24 cellular contexts compared by ENCODE assay signal in the genomic region with DNA sequence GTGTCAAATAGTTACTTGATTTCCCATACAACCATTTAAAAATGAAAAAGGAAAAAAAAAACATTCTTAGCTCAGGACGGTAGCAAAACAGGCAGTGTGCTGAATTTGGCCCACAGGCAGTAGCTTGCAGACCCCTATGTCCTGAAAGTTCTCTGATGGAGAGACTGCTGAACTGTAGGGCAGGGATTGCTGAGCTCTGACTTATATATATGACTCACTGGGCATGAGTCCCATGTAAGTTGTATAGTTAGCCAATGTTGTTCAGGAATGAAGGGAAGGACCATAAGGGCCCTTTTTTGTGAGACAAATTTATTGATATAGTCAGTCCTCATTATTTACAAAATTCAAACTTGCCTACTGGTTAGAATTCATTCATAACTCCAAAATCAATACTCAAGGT. TPM values are rescaled to one million over a fixed set of nuclear protein-coding genes. Genes with fewer than 3 reads are reported as not detected.
DNase-seq lines count a peak whose midpoint lies in the region; FAIRE-seq and TF ChIP-seq lines count a peak whose summit lies in the region.
"Had no signal": no experiment of that assay in that cellular context is flagged by ENCODE, and none has a peak within 500 bp of the region (broad histone marks: within the 10 kb centered on the region; RNA-seq: fewer than 3 reads in every experiment).

No MANE protein-coding gene starts in this region.

- H3K23ac ChIP-seq in mesendoderm (ENCODE audit: low read length), result no peak overlapping the region

- TF ChIP-seq EP300 in SK-N-SH (IDR thresholded peaks at IDR 0.05; ENCODE audit: borderline replicate concordance in 1 of 2, low read depth in 1 of 2, low read length in 1 of 2), result 0 out of 4 replicates have a peak, but pooled peaks of 1 of the 2 experiments have one; percentile 9

- no peaks in the 10 kb centered on the region for H3K9me1 ChIP-seq in keratinocyte (ENCODE audit: control insufficient read depth, extremely low read depth, insufficient read depth, low read length)

- H3K9ac ChIP-seq in GM23248 (no peak overlapping the region), SK-N-SH (no peak overlapping the region), keratinocyte (ENCODE audit: control insufficient read depth, extremely low read depth, insufficient read depth, low read length) (no peak overlapping the region), mesendoderm (ENCODE audit: low read length) (no peak overlapping the region)
- H3K9ac ChIP-seq: BLaER1 had no signal

- H3K4me2 ChIP-seq in GM23248 (ENCODE audit: unreplicated experiment) (no peak overlapping the region), SK-N-SH (0 out of 2 replicates have a peak overlapping the region, but pooled peaks have one; percentile 15), keratinocyte (ENCODE audit: control insufficient read depth, extremely low read depth, insufficient read depth, low read depth, low read length) (no peak overlapping the region), mesendoderm (ENCODE audit: low read length) (no peak overlapping the region)
- H3K4me2 ChIP-seq: BLaER1, smooth muscle cell had no signal

- no peak overlapping the region for H4K5ac ChIP-seq in mesendoderm (ENCODE audit: low read length)

- H3F3A ChIP-seq in GM23248 (ENCODE audit: insufficient read depth), result no peaks in the 10 kb centered on the region
- H3F3A ChIP-seq in SK-N-SH (replicated peaks; ENCODE audit: insufficient read depth), result peaks cover 32% of the 10 kb centered on the region

- no peak overlapping the region for H3K18ac ChIP-seq in mesendoderm (ENCODE audit: low read length)

- no peak overlapping the region for H3K56ac ChIP-seq in mesendoderm (ENCODE audit: low read length)

- dilution Hi-C loops in keratinocyte (cut with MboI; ENCODE audit: extremely low pct_ligation_motif_present, low sequenced_read_pairs), result no loop called here

- 69 to 80% methylated on average over 1 of the region's 1 CpG for WGBS in GM23248 (ENCODE audit: low coverage in 1 of 2, low lambda C conversion rate in 2 of 2, missing lambda C conversion rate in 2 of 2), 2 experiments
- WGBS in SK-N-SH (ENCODE audit: low lambda C conversion rate), result 53% methylated on average over 1 of the region's 1 CpG
- no CpG with 5 or more reads among the region's 1 CpG for WGBS in mesendoderm (ENCODE audit: extremely low coverage, insufficient coverage, low lambda C conversion rate)

- no peaks in the 10 kb centered on the region for H3K27me3 ChIP-seq in GM23248 (replicated peaks; ENCODE audit: insufficient read depth)
- H3K27me3 ChIP-seq in SK-N-SH (ENCODE audit: insufficient read depth), result no peaks in the 10 kb centered on the region
- no peaks in the 10 kb centered on the region for H3K27me3 ChIP-seq in keratinocyte (ENCODE audit: control insufficient read depth, extremely low read depth, insufficient read depth, low read length)
- H3K27me3 ChIP-seq in mesendoderm (ENCODE audit: insufficient read depth, low read length, poor library complexity), result no peaks in the 10 kb centered on the region
- H3K27me3 ChIP-seq: ascending aorta, BLaER1, esophagus squamous epithelium had no signal

- TF ChIP-seq CTCF in SK-N-SH (IDR thresholded peaks at IDR 0.05) (no peak), epithelial cell of esophagus (IDR thresholded peaks at IDR 0.05; ENCODE audit: insufficient read depth, low read depth, low read length, missing control alignments) (no peak), keratinocyte (optimal IDR thresholded peaks at IDR 0.05 in 1 of 3, IDR thresholded peaks at IDR 0.05 in 1 of 3, conservative IDR thresholded peaks at IDR 0.05 in 1 of 3; ENCODE audit: extremely low read depth in 1 of 3, insufficient read depth in 2 of 3, low read length in 3 of 3) (no peak)

- CTCF ChIA-PET in SK-N-SH (lab: Yijun Ruan, JAX), result interaction anchor here (1.1 to 8.4 kb wide), 9 partner anchors 12 to 302 kb away, joined by 3 to 88 read pairs (median 4); no protein-coding TSS in a partner anchor

- H3K36me3 ChIP-seq in GM23248 (ENCODE audit: low read depth) (no peaks in the 10 kb centered on the region), SK-N-SH (replicated peaks in 1 of 2; ENCODE audit: control insufficient read depth in 1 of 2, insufficient read depth in 2 of 2, low read length in 1 of 2) (no peaks in the 10 kb centered on the region), keratinocyte (ENCODE audit: control insufficient read depth in 2 of 2, extremely low read depth in 1 of 2, insufficient read depth in 2 of 2, low read length in 2 of 2) (peaks cover 0 to 5% of the 10 kb centered on the region in 2 experiments), mesendoderm (ENCODE audit: control insufficient read depth, insufficient read depth, low read length) (no peaks in the 10 kb centered on the region)
- H3K36me3 ChIP-seq: ascending aorta, BLaER1, esophagus squamous epithelium had no signal

- H2AFZ ChIP-seq in GM23248 (no peak overlapping the region), SK-N-SH (ENCODE audit: low read depth) (peak overlapping the region; percentile 52; the same call in 1 of the 2 replicates), keratinocyte (ENCODE audit: control insufficient read depth, low read length) (no peak overlapping the region)

- H2BK120ac ChIP-seq in mesendoderm (ENCODE audit: low read depth, low read length), result no peak overlapping the region

- H2AK5ac ChIP-seq in mesendoderm (ENCODE audit: low read length), result no peak overlapping the region

- no peak overlapping the region for H4K8ac ChIP-seq in mesendoderm (ENCODE audit: low read depth, low read length)

- no peaks in the 10 kb centered on the region for H3K79me1 ChIP-seq in mesendoderm (ENCODE audit: low read length)

- DNase-seq in GM23248 (peak; percentile 77), SK-N-SH (no peak), epithelial cell of esophagus (ENCODE audit: low read depth) (peak; percentile 75), keratinocyte (ENCODE audit: low read depth, low spot score) (no peak), dedifferentiated amniotic fluid mesenchymal stem cell (ENCODE audit: extremely low spot score) (no peak), mesendoderm (no peak), DMS 273 treated with DMSO at 0.1 percent for 48 hours (lab: John Stamatoyannopoulos, UW) (no peak), NCI-H2227 treated with DMSO at 0.1 percent for 48 hours (lab: John Stamatoyannopoulos, UW) (no peak)
- DNase-seq: ACHN; activated CD4-positive, alpha-beta T cell treated with anti-CD3 and anti-CD28 coated beads, Interleukin-2, amount 50 U/mL, for 1 hour; DMS79 treated with DMSO at 0.1 percent for 48 hours; effector memory CD4-positive, alpha-beta T cell; esophagus squamous epithelium; head of caudate nucleus; left colon; NCI-H1105 treated with DMSO at 0.1 percent for 48 hours; NCI-H2029; NCI-H748 treated with DMSO at 0.1 percent for 48 hours; nucleus accumbens had no signal

- no peak for TF ChIP-seq RAD21 in SK-N-SH (IDR thresholded peaks at IDR 0.05; ENCODE audit: low read length)

- H3K27ac ChIP-seq in GM23248 (no peak overlapping the region), SK-N-SH (ENCODE audit: low read depth in 2 of 2, low read length in 1 of 2) (peak overlapping the region in 1 of 2 experiments; percentile 77; a peak in 2 of 4 replicates), keratinocyte (ENCODE audit: control insufficient read depth, insufficient read depth, low read length) (no peak overlapping the region), mesendoderm (ENCODE audit: low read depth, low read length) (no peak overlapping the region)
- H3K27ac ChIP-seq: ascending aorta, BLaER1, esophagus squamous epithelium, HL-60 had no signal

- H2BK5ac ChIP-seq in mesendoderm (ENCODE audit: low read length), result no peak overlapping the region

- H3K4ac ChIP-seq in mesendoderm (ENCODE audit: low read depth, low read length), result no peak overlapping the region

- in situ Hi-C loops in GM23248 (cut with MboI), result loop anchor here (10.0 kb wide), 2 partner anchors 108 to 258 kb away; no protein-coding TSS in a partner anchor

- peak; percentile 52 for FAIRE-seq in keratinocyte (lab: Jason Lieb, UNC)
- FAIRE-seq: GM12891 had no signal

- no peaks in the 10 kb centered on the region for H3K9me3 ChIP-seq in GM23248 (ENCODE audit: low read depth)
- no peaks in the 10 kb centered on the region for H3K9me3 ChIP-seq in SK-N-SH
- H3K9me3 ChIP-seq in keratinocyte (ENCODE audit: control insufficient read depth, low read depth, low read length), result no peaks in the 10 kb centered on the region
- H3K9me3 ChIP-seq: ascending aorta, BLaER1, esophagus squamous epithelium had no signal

- POLR2A ChIA-PET in SK-N-SH (lab: Yijun Ruan, JAX), result no interaction called here

- H3K4me1 ChIP-seq in GM23248 (ENCODE audit: insufficient read depth) (peaks cover 10% of the 10 kb centered on the region; the same call in 1 of the 2 replicates), SK-N-SH (ENCODE audit: control insufficient read depth in 1 of 2, insufficient read depth in 2 of 2, low read depth in 1 of 2, low read length in 1 of 2) (peaks cover 12 to 24% of the 10 kb centered on the region in 2 experiments; a peak in 3 of 4 replicates), keratinocyte (ENCODE audit: control insufficient read depth, extremely low read depth, insufficient read depth, low read length) (peaks cover 23% of the 10 kb centered on the region), mesendoderm (ENCODE audit: control insufficient read depth, low read depth, low read length) (no peaks in the 10 kb centered on the region)
- H3K4me1 ChIP-seq: ascending aorta, BLaER1 had no signal

- no peaks in the 10 kb centered on the region for H3K9me2 ChIP-seq in GM23248 (ENCODE audit: insufficient read depth)
- H3K9me2 ChIP-seq in SK-N-SH, result no peaks in the 10 kb centered on the region

- no peaks in the 10 kb centered on the region for H3K79me2 ChIP-seq in GM23248 (ENCODE audit: insufficient read depth)
- H3K79me2 ChIP-seq in SK-N-SH (ENCODE audit: insufficient read depth), result no peaks in the 10 kb centered on the region
- H3K79me2 ChIP-seq in keratinocyte (ENCODE audit: control insufficient read depth, insufficient read depth, low read length), result peaks cover 42% of the 10 kb centered on the region
- no peaks in the 10 kb centered on the region for H3K79me2 ChIP-seq in mesendoderm (ENCODE audit: control insufficient read depth, insufficient read depth, low read length)

- H3K4me3 ChIP-seq in GM23248 (no peak overlapping the region), SK-N-SH (ENCODE audit: low read depth in 2 of 2, low read length in 1 of 2) (no peak overlapping the region), epithelial cell of esophagus (ENCODE audit: low read length) (no peak overlapping the region), keratinocyte (ENCODE audit: control insufficient read depth in 2 of 3, extremely low read depth in 1 of 3, insufficient read depth in 2 of 3, low read depth in 1 of 3, low read length in 3 of 3) (no peak overlapping the region), mesendoderm (ENCODE audit: low read length) (no peak overlapping the region)
- H3K4me3 ChIP-seq: ascending aorta, BLaER1, esophagus squamous epithelium, smooth muscle cell had no signal

- no peak overlapping the region for H2BK15ac ChIP-seq in mesendoderm (replicated peaks; ENCODE audit: low read depth)

- H4K20me1 ChIP-seq in GM23248 (ENCODE audit: insufficient read depth) (no peaks in the 10 kb centered on the region), SK-N-SH (ENCODE audit: insufficient read depth) (no peaks in the 10 kb centered on the region), keratinocyte (ENCODE audit: control insufficient read depth, extremely low read depth, insufficient read depth, low read length) (no peaks in the 10 kb centered on the region)
- H4K20me1 ChIP-seq: BLaER1 had no signal

RNA-seq across cellular contexts. Expression of a gene that starts 36.9 kb away (rescaled TPM):
- total RNA-seq in GM23248 (2014; rRNA removed; shearing (Covaris generic)), result not detected in 2 replicates
- polyA plus RNA-seq in GM23248 (2016; fragmentation: Nextera tagmentation; extraction: Ambion mirVana) (0.06 TPM in 1 of 2 replicates, not detected in the other), SK-N-SH (2012; rRNA removed) (0.53 and 0.91 TPM in 2 replicates), keratinocyte (34.7 to 48.3 TPM (median 48.0 TPM) in 3 replicates)
- polyA plus RNA-seq in SK-N-SH (2012; cell fraction: cytosol; rRNA removed), result 0.50 and 0.60 TPM in 2 replicates
- polyA plus RNA-seq in SK-N-SH (2012; cell fraction: nucleus; rRNA removed), result 0.82 and 0.85 TPM in 2 replicates
- 27.1 TPM for polyA plus RNA-seq in keratinocyte (2011; ENCODE audit: low read depth)
- 24.3 and 38.0 TPM in 2 replicates for polyA plus RNA-seq in keratinocyte (2011; cell fraction: cytosol; rRNA removed)
- polyA plus RNA-seq in keratinocyte (2011; cell fraction: nucleus; rRNA removed), result 57.8 and 61.8 TPM in 2 replicates
- 34.0 and 37.6 TPM in 2 replicates for polyA plus RNA-seq in keratinocyte (2012; ENCODE audit: low replicate concordance)
- 49.1 to 82.5 TPM (median 65.5 TPM) in 3 replicates for polyA minus RNA-seq in keratinocyte
- 30.9 TPM for polyA minus RNA-seq in keratinocyte (2011; cell fraction: cytosol; rRNA and poly(A)+ RNA removed)
- 75.4 and 151 TPM in 2 replicates for polyA minus RNA-seq in keratinocyte (2011; cell fraction: nucleus; rRNA and poly(A)+ RNA removed)
- 2.9 TPM for polyA plus RNA-seq in mesendoderm (2013, experiment 1 of 2)
- polyA plus RNA-seq in mesendoderm (2013, experiment 2 of 2), result 3.6 TPM

Comparison
In these comparisons a context has a peak if more than half of its experiments do, and no peak if none do; other contexts are left out.
1. DNase-seq: peak in GM23248 (single experiment) and epithelial cell of esophagus (single experiment); none in SK-N-SH (single experiment), keratinocyte (single experiment), dedifferentiated amniotic fluid mesenchymal stem cell (single experiment), mesendoderm (single experiment), DMS 273 treated with DMSO at 0.1 percent for 48 hours (single experiment) and NCI-H2227 treated with DMSO at 0.1 percent for 48 hours (single experiment).
2. RNA of a gene that starts 36.9 kb away (polyA plus RNA-seq): 24.3 to 61.8 TPM in keratinocyte; 0.50 to 0.91 TPM in SK-N-SH and 0.06 TPM in GM23248; every median in the first group is over 10 times any median in the second.